Comparison of ENCODE assay signal across 17 cellular contexts in the genomic region with DNA sequence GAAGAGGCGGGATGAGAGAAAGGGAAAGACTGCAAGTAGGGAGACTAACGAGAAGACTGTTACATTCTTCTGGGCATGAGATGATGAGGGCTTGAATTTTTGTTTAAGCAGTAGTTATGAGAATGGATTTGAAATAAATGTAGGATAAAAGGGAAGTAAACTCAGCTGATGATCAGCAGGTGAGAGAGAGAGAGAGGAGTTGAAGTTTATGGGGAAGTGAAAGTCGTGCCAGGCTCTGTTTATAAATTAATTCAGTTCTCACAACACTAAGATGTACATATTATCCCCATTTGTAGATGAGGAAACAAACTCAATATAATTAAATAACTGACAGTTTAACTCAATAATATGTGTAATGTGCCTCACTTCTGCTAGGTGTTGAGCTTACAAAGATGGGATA.
"Had no signal": no experiment of that assay in that cellular context is flagged by ENCODE, and none has a peak within 500 bp of the region (broad histone marks: within the 10 kb centered on the region; RNA-seq: fewer than 3 reads in every experiment).

No MANE protein-coding gene starts in this region.

- H3K36me3 ChIP-seq: cardiac muscle cell, gastrocnemius medialis, heart right ventricle, lower lobe of right lung, right lobe of liver had no signal

- H3K27ac ChIP-seq: cardiac muscle cell, dorsolateral prefrontal cortex, gastrocnemius medialis, heart right ventricle, lower lobe of right lung, psoas muscle, right lobe of liver had no signal

- H3K4me1 ChIP-seq: gastrocnemius medialis, heart right ventricle, lower lobe of right lung, psoas muscle, right lobe of liver had no signal

- H3K4me3 ChIP-seq: cardiac muscle cell, dorsolateral prefrontal cortex, gastrocnemius medialis, heart right ventricle, lower lobe of right lung, psoas muscle, right lobe of liver had no signal

- H3K27me3 ChIP-seq: cardiac muscle cell, dorsolateral prefrontal cortex, gastrocnemius medialis, heart right ventricle, right lobe of liver had no signal

- H3K4me3 Mint-ChIP-seq: activated CD8-positive, alpha-beta T cell treated with anti-CD3 and anti-CD28 coated beads for 36 hours; neural crest cell; WTC11 had no signal

- H3K27ac Mint-ChIP-seq: activated CD8-positive, alpha-beta T cell treated with anti-CD3 and anti-CD28 coated beads for 36 hours; activated naive CD4-positive, alpha-beta T cell treated with anti-CD3 and anti-CD28 coated beads, Interleukin-2, amount 50 U/mL, for 72 hours; WTC11 had no signal

- H3K9me3 ChIP-seq: gastrocnemius medialis, psoas muscle, right lobe of liver had no signal

- DNase-seq: activated CD4-positive, alpha-beta T cell treated with anti-CD3 and anti-CD28 coated beads for 48 hours; activated CD8-positive, alpha-beta T cell treated with anti-CD3 and anti-CD28 coated beads for 36 hours; activated gamma-delta T cell; activated T-cell treated with anti-CD3 and anti-CD28 coated beads, Interleukin-2, amount 50 U/mL, for 48 hours; dorsolateral prefrontal cortex; erythroblast; gastrocnemius medialis; heart right ventricle; left cardiac atrium; lower lobe of right lung; midbrain; psoas muscle; right lobe of liver had no signal

- ATAC-seq: activated CD8-positive, alpha-beta T cell treated with anti-CD3 and anti-CD28 coated beads for 36 hours; activated naive CD4-positive, alpha-beta T cell treated with anti-CD3 and anti-CD28 coated beads, Interleukin-2, amount 50 U/mL, for 72 hours; gastrocnemius medialis; heart right ventricle; left cardiac atrium; lower lobe of right lung; psoas muscle; right lobe of liver; WTC11 had no signal
